ENCODE assay signal across 8 cellular contexts in the genomic region with DNA sequence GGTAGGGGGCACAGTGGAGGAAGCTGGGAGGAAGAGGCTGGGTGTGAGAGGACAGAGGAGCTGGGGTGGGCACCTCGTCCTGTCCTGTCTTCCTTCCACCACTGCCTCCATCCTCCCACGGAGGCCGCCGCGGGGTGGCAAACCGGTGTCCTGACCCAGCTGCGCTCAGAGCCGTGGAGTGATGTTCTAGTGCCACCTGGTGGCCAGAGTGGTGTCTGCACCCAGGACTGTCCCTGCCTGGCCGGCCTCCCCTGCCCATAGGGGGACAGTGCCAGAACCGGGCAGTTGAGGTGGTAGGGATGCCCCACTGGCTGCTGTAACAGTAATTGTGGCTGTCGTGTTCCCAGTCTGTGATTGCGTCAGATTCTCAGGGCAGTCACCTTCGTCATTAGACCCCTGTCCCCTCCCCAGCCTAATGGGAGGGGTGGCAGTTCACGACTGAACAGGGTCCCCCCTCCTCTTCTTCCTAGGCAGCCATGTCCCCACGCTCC. TPM values are rescaled to one million over a fixed set of nuclear protein-coding genes. Genes with fewer than 3 reads are reported as not detected.
DNase-seq lines count a peak whose midpoint lies in the region; ATAC-seq, FAIRE-seq and TF ChIP-seq lines count a peak whose summit lies in the region.

No MANE protein-coding gene starts in this region.

- peaks cover 0 to 21% (median 0%) of the 10 kb centered on the region in 9 donors for H3K27me3 ChIP-seq in heart left ventricle

- TF ChIP-seq CTCF in A549 (IDR thresholded peaks at IDR 0.05) (peak; percentile 85), heart left ventricle (IDR thresholded peaks at IDR 0.05) (peak; percentile 94 to 99 (median 98)), retinal pigment epithelial cell (conservative IDR thresholded peaks at IDR 0.05; ENCODE audit: low read depth, low read length) (peak; percentile 95)

- TF ChIP-seq POLR2A in A549 (IDR thresholded peaks at IDR 0.05; ENCODE audit: low read length) (no peak), heart left ventricle (IDR thresholded peaks at IDR 0.05) (no peak)

- H3K4me3 ChIP-seq in A549 (peak overlapping the region; percentile 53), heart left ventricle (no peak overlapping the region), retinal pigment epithelial cell (ENCODE audit: low read length) (no peak overlapping the region)

- TF ChIP-seq RAD21 in A549 (conservative IDR thresholded peaks at IDR 0.05 in 1 of 2, IDR thresholded peaks at IDR 0.05 in 1 of 2): peak; percentile 89 to 91

- H3K4me1 ChIP-seq in A549 (peaks cover 29% of the 10 kb centered on the region), heart left ventricle (peaks cover 0 to 14% (median 5%) of the 10 kb centered on the region in 12 donors)

- CTCF ChIA-PET in A549 (lab: Yijun Ruan, JAX): interaction anchor here (0.6 to 17.1 kb wide), 35 partner anchors 9 to 157 kb away, joined by 3 to 493 read pairs (median 5); partner anchors contain the start of genes CCDC124, KCNN1, RPL18A and SLC5A5

- TF ChIP-seq EP300 in A549 (IDR thresholded peaks at IDR 0.05): no peak

- H3K9me3 ChIP-seq in A549: no peaks in the 10 kb centered on the region
- H3K9me3 ChIP-seq in heart left ventricle: no peaks in the 10 kb centered on the region

- intact Hi-C loops in heart left ventricle (cut with DNase I): loop anchor here (1.0 to 10.0 kb wide), 6 partner anchors 50 to 142 kb away; partner anchors contain the start of gene RPL18A (in 6 of the 10)

- POLR2A ChIA-PET in A549 (lab: Yijun Ruan, JAX): interaction anchor here (0.6 to 2.7 kb wide), 4 partner anchors 46 to 137 kb away, joined by 5 to 8 read pairs (median 6); partner anchors contain the start of gene RPL18A

- DNase-seq in A549 (ENCODE audit: low read depth in 1 of 2, low spot score in 1 of 2) (peak; percentile 70 to 76), NCI-H1092 (lab: John Stamatoyannopoulos, UW) (peak; percentile 66), T-helper 1 cell (peak; percentile 63 to 83 (median 78)), heart left ventricle (peak; percentile 83 to 93 (median 84)), retinal pigment epithelial cell (ENCODE audit: low read depth) (no peak)
- peak; percentile 79 for DNase-seq in activated naive CD8-positive, alpha-beta T cell treated with anti-CD3 and anti-CD28 coated beads, Interleukin-2, amount 50 U/mL, for 16 hours (ENCODE audit: low read depth, low spot score)

- H3K4me2 ChIP-seq in A549: peak overlapping the region; percentile 97

- peak overlapping the region; percentile 90 to 98 for H3K27ac ChIP-seq in A549
- no peak overlapping the region for H3K27ac ChIP-seq in heart left ventricle

- no peak for FAIRE-seq in A549 (lab: Jason Lieb, UNC)

- WGBS in A549 (ENCODE audit: missing lambda C conversion rate): 5% methylated on average over 13 of the region's 15 CpGs
- whole genome bisulfite sequencing in heart left ventricle, 4 donors: 5 to 13% (median 10%) methylated on average over 13 to 15 of the region's 15 CpGs

- peak; percentile 62 to 83 for ATAC-seq in A549
- ATAC-seq in GM18502 (IDR thresholded peaks at IDR 0.05; ENCODE audit: poor library complexity, unreplicated experiment): peak; percentile 45
- peak; percentile 81 to 86 (median 82) for ATAC-seq in heart left ventricle
- no peak for ATAC-seq in HG03095 (IDR thresholded peaks at IDR 0.05; ENCODE audit: unreplicated experiment)

- H3K36me3 ChIP-seq in heart left ventricle: no peaks in the 10 kb centered on the region

TF ChIP-seq in A549, 52 proteins besides CTCF, POLR2A, EP300 and RAD21:
- TF ChIP-seq, protein P1, sequence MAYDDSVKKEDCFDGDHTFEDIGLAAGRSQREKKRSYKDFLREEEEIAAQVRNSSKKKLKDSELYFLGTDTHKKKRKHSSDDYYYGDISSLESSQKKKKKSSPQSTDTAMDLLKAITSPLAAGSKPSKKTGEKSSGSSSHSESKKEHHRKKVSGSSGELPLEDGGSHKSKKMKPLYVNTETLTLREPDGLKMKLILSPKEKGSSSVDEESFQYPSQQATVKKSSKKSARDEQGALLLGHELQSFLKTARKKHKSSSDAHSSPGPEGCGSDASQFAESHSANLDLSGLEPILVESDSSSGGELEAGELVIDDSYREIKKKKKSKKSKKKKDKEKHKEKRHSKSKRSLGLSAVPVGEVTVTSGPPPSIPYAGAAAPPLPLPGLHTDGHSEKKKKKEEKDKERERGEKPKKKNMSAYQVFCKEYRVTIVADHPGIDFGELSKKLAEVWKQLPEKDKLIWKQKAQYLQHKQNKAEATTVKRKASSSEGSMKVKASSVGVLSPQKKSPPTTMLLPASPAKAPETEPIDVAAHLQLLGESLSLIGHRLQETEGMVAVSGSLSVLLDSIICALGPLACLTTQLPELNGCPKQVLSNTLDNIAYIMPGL (CRISPR knock-in tag; IDR thresholded peaks at IDR 0.05; ENCODE audit: borderline replicate concordance): no peak
- TF ChIP-seq SMC3 (IDR thresholded peaks at IDR 0.05) (peak; percentile 90), MAX (IDR thresholded peaks at IDR 0.05) (peak; percentile 15; the same call in 1 of the 2 replicates), MAZ (IDR thresholded peaks at IDR 0.05; ENCODE audit: borderline replicate concordance, low read depth, low read length) (0 out of 2 replicates have a peak, but pooled peaks have one; percentile 25)

RNA-seq across cellular contexts. Expression of gene ARRDC2, which starts 11.1 kb away (rescaled TPM):
- polyA plus RNA-seq in A549 (2011; rRNA removed) (11.2 and 14.5 TPM in 2 replicates), A549 (2017; fragmentation: RNase III; extraction: RNeasy Plus Mini Kit Qiagen cat#74134 plus additional on column Dnase treatment) (14.8 to 15.2 TPM (median 15.0 TPM) in 3 replicates), heart left ventricle (10 to 100 TPM; 14.9 to 26.1 TPM)
- 20.2 and 31.4 TPM in 2 replicates for polyA plus RNA-seq in A549 (2012; cell fraction: cytosol; rRNA removed)
- 59.5 and 87.8 TPM in 2 replicates for polyA plus RNA-seq in A549 (2012; cell fraction: nucleus; rRNA removed)
- polyA minus RNA-seq in A549 (2011; rRNA and poly(A)+ RNA removed): 5.6 and 7.9 TPM in 2 replicates
- 10 to 100 TPM in 4 of 9 donors, 1 to 10 TPM in 5; 5.8 to 35.5 (median 9.9) TPM for total RNA-seq in heart left ventricle

RNA-seq across cellular contexts. Expression of gene KCNN1, which starts 30.0 kb away (rescaled TPM):
- polyA plus RNA-seq in A549 (2011; rRNA removed) (0.20 and 0.43 TPM in 2 replicates), A549 (2017; fragmentation: RNase III; extraction: RNeasy Plus Mini Kit Qiagen cat#74134 plus additional on column Dnase treatment) (0.56 to 0.85 TPM (median 0.69 TPM) in 3 replicates), heart left ventricle (under 1 TPM; 0.03 to 0.08 TPM)
- 0.62 and 0.69 TPM in 2 replicates for polyA plus RNA-seq in A549 (2012; cell fraction: cytosol; rRNA removed)
- polyA plus RNA-seq in A549 (2012; cell fraction: nucleus; rRNA removed): 0.28 and 0.89 TPM in 2 replicates
- 0.37 and 0.63 TPM in 2 replicates for polyA minus RNA-seq in A549 (2011; rRNA and poly(A)+ RNA removed)
- total RNA-seq in heart left ventricle: under 1 TPM in 2 of 9 donors, not detected in 7; 0.07 to 0.27 TPM

Comparison
In these comparisons a context has a peak if more than half of its experiments do, and no peak if none do; other contexts are left out.
1. H3K27ac ChIP-seq: peak in A549 (2 of 2); none in heart left ventricle (0 of 12).
2. Peak in every context shown above with its lines, with median percentiles within 50 percentile points of each other: CTCF ChIP-seq.